28 cellular contexts compared by ENCODE assay signal in the genomic region with DNA sequence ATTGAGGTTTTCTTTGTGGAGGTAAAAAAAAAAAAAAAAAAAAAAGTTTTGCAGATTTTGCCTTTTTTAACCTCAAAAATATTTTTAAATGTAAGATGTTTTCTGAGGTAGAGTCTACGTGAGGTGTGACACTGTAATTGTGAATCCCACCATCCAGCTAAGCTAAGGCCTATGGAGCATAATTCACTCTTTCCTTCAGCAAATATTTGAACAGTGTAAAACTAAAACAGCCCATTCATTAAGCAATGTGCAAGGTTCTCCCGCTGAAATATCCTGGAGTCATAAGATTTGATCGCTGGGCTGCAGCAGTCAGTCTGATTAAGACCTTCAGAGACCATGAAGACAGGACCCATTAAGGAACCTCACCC.
DNase-seq lines count a peak whose midpoint lies in the region; ATAC-seq and TF ChIP-seq lines count a peak whose summit lies in the region.
"Had no signal": no experiment of that assay in that cellular context is flagged by ENCODE, and none has a peak within 500 bp of the region (broad histone marks: within the 10 kb centered on the region; RNA-seq: fewer than 3 reads in every experiment).

No MANE protein-coding gene starts in this region.

- H3K4me3 ChIP-seq in BLaER1 treated with 17β-estradiol and CSF1 and Interleukin-3, amounts not matched to agents 10 nM and 100 nM = peak overlapping the region in 1 of 10 experiments; percentile 9; a peak in 2 of 20 replicates
- H3K4me3 ChIP-seq in DND-41 (ENCODE audit: low read depth in 1 of 2, low read length in 2 of 2) (no peak overlapping the region), right lobe of liver (no peak overlapping the region)
- H3K4me3 ChIP-seq: esophagus squamous epithelium, hepatocyte, left lung, SK-N-MC, smooth muscle cell, stomach, tibial artery had no signal

- TF ChIP-seq CTCF in DND-41 (IDR thresholded peaks at IDR 0.05; ENCODE audit: borderline replicate concordance, extremely low read depth, low read length, poor library complexity, severe bottlenecking) = no peak
- no peak for TF ChIP-seq CTCF in right lobe of liver (IDR thresholded peaks at IDR 0.05)

- peak overlapping the region in 7 of 11 experiments; percentile 52 to 81 (median 73); a peak in 13 of 22 replicates for H3K27ac ChIP-seq in BLaER1 treated with 17β-estradiol and CSF1 and Interleukin-3, amounts not matched to agents 10 nM and 100 nM
- H3K27ac ChIP-seq in DND-41 (ENCODE audit: low read length) (no peak overlapping the region), right lobe of liver (peak overlapping the region in 1 of 3 donors; percentile 30)
- H3K27ac ChIP-seq: hepatocyte, left lung, SK-N-MC, stomach, tibial artery had no signal

- H3K27me3 ChIP-seq in BLaER1 treated with 17β-estradiol and CSF1 and Interleukin-3, amounts not matched to agents 10 nM and 100 nM = no peaks in the 10 kb centered on the region
- peaks cover 4% of the 10 kb centered on the region for H3K27me3 ChIP-seq in DND-41 (ENCODE audit: insufficient read depth, low read length, poor library complexity)
- H3K27me3 ChIP-seq in right lobe of liver = no peaks in the 10 kb centered on the region
- H3K27me3 ChIP-seq: esophagus squamous epithelium, hepatocyte, left lung, stomach, tibial artery had no signal

- no peaks in the 10 kb centered on the region for H3K79me2 ChIP-seq in DND-41 (ENCODE audit: insufficient read depth, low read length)
- H3K79me2 ChIP-seq: hepatocyte had no signal

- WGBS in right lobe of liver (ENCODE audit: insufficient coverage, low coverage, low lambda C conversion rate, missing lambda C conversion rate) = 30% methylated on average over 3 of the region's 3 CpGs

- H4K20me1 ChIP-seq in BLaER1 treated with 17β-estradiol and CSF1 and Interleukin-3, amounts not matched to agents 10 nM and 100 nM = no peaks in the 10 kb centered on the region
- no peaks in the 10 kb centered on the region; the same call in 1 of the 2 replicates for H4K20me1 ChIP-seq in DND-41 (ENCODE audit: insufficient read depth, low read length)

- peak overlapping the region in 4 of 11 experiments; percentile 28 to 55 (median 40); a peak in 4 of 22 replicates for H3K9ac ChIP-seq in BLaER1 treated with 17β-estradiol and CSF1 and Interleukin-3, amounts not matched to agents 10 nM and 100 nM
- H3K9ac ChIP-seq in DND-41 (ENCODE audit: low read depth, low read length) = no peak overlapping the region

- no peak overlapping the region for H2AFZ ChIP-seq in DND-41 (ENCODE audit: low read depth, low read length)
- H2AFZ ChIP-seq: hepatocyte had no signal

- ATAC-seq in DND-41 (ENCODE audit: insufficient read depth, low read depth) (peak; percentile 3; the same call in 1 of the 3 replicates), right lobe of liver (peak; percentile 10 to 63 (median 47)), GM21515 (IDR thresholded peaks at IDR 0.05; ENCODE audit: unreplicated experiment) (no peak), HG03139 (IDR thresholded peaks at IDR 0.05; ENCODE audit: unreplicated experiment) (no peak)
- ATAC-seq: activated naive CD8-positive, alpha-beta T cell treated with anti-CD3 and anti-CD28 coated beads, Interleukin-2, amount 50 U/mL, for 24 hours; HCT116; left lung had no signal

- no peaks in the 10 kb centered on the region for H3K36me3 ChIP-seq in BLaER1 treated with 17β-estradiol and CSF1 and Interleukin-3, amounts not matched to agents 10 nM and 100 nM
- H3K36me3 ChIP-seq in DND-41 (ENCODE audit: insufficient read depth, low read length) (no peaks in the 10 kb centered on the region), right lobe of liver (no peaks in the 10 kb centered on the region)
- H3K36me3 ChIP-seq: esophagus squamous epithelium, left lung, stomach, tibial artery had no signal

- DNase-seq in DND-41 (no peak), NCI-H748 treated with DMSO at 0.1 percent for 48 hours (lab: John Stamatoyannopoulos, UW) (peak; percentile 52), right lobe of liver (no peak), posterior cingulate gyrus (no peak)
- DNase-seq in activated CD4-positive, alpha-beta T cell treated with anti-CD3 and anti-CD28 coated beads for 1 hour = no peak
- DNase-seq: activated CD4-positive, alpha-beta T cell treated with anti-CD3 and anti-CD28 coated beads, Interleukin-2, amount 10 ng/mL, durations not matched to agents 7 days and 5 days; activated naive CD8-positive, alpha-beta T cell treated with anti-CD3 and anti-CD28 coated beads, Interleukin-2, amount 50 U/mL, for 24 hours; activated T-cell treated with anti-CD3 and anti-CD28 coated beads, Interleukin-2, amount 50 U/mL, for 24 hours; CD4-positive, alpha-beta T cell; DMS 273 treated with DMSO at 0.1 percent for 48 hours; esophagus squamous epithelium; foreskin melanocyte; GF-D8; left lung; MM.1S; occipital lobe; OCI-M1; stimulated activated CD4-positive, alpha-beta T cell treated with anti-CD3 and anti-CD28 coated beads, Interleukin-1b, Interleukin-23, amount 100 ng/mL, for 48 hours; stimulated activated CD8-positive, alpha-beta memory T cell treated with anti-CD3 and anti-CD28 coated beads, Interleukin-4, amount 100 ng/mL, for 48 hours; stomach had no signal

- intact Hi-C loops in right lobe of liver (cut with DNase I) (no loop called here), posterior cingulate gyrus (cut with DNase I) (no loop called here)

- H3K9me3 ChIP-seq in BLaER1 treated with 17β-estradiol and CSF1 and Interleukin-3, amounts not matched to agents 10 nM and 100 nM (replicated peaks in 1 of 11) = peaks cover 11 to 15% (median 13%) of the 10 kb centered on the region in 11 experiments
- H3K9me3 ChIP-seq in DND-41 (ENCODE audit: insufficient read depth, low read length, severe bottlenecking) (peaks cover 7% of the 10 kb centered on the region), right lobe of liver (no peaks in the 10 kb centered on the region)

- H3K4me2 ChIP-seq in BLaER1 treated with 17β-estradiol and CSF1 and Interleukin-3, amounts not matched to agents 10 nM and 100 nM = peak overlapping the region in 10 of 11 experiments; percentile 35 to 91 (median 81); a peak in 21 of 22 replicates
- H3K4me2 ChIP-seq in DND-41 (ENCODE audit: insufficient read depth, low read length) = no peak overlapping the region
- H3K4me2 ChIP-seq: hepatocyte, smooth muscle cell had no signal

- H3K4me1 ChIP-seq in BLaER1 treated with 17β-estradiol and CSF1 and Interleukin-3, amounts not matched to agents 10 nM and 100 nM = peaks cover 27 to 50% (median 45%) of the 10 kb centered on the region in 10 experiments
- H3K4me1 ChIP-seq in DND-41 (ENCODE audit: insufficient read depth, low read length) (peaks cover 14% of the 10 kb centered on the region), right lobe of liver (peaks cover 0 to 25% (median 11%) of the 10 kb centered on the region in 4 donors)
- H3K4me1 ChIP-seq: left lung had no signal

- TF ChIP-seq POLR2A in right lobe of liver (IDR thresholded peaks at IDR 0.05) = no peak

Comparison
In these comparisons a context has a peak if more than half of its experiments do, and no peak if none do; other contexts are left out.
1. ATAC-seq: peak in DND-41 (single experiment) and right lobe of liver (4 of 4); none in GM21515 (single experiment) and HG03139 (single experiment).